Comparison of ENCODE assay signal across 1 cellular context in genomic region chr7:155763721-155764431, GRCh38.
TF ChIP-seq lines count a peak whose summit lies in the region.

No MANE protein-coding gene starts in this region.

TF ChIP-seq in SK-N-SH, 30 proteins besides CTCF, POLR2A, EP300 and RAD21 (continued from another document):
- TF ChIP-seq IRF3 (IDR thresholded peaks at IDR 0.05; ENCODE audit: low read depth, low read length) (no peak), POLR2AphosphoS5 (IDR thresholded peaks at IDR 0.05; ENCODE audit: low read depth, low read length) (no peak), FOSL2 (IDR thresholded peaks at IDR 0.05; ENCODE audit: borderline replicate concordance, low read depth) (no peak), CHD2 (IDR thresholded peaks at IDR 0.05; ENCODE audit: low read length, partially characterized antibody) (no peak), ELF1 (IDR thresholded peaks at IDR 0.05) (no peak), EZH2phosphoT487 (IDR thresholded peaks at IDR 0.05; ENCODE audit: borderline replicate concordance, low read depth) (no peak)
